In genomic region chr3:4754180-4755086, GRCh38 we compare ENCODE assay signal across 9 cellular contexts.
A peak's percentile ranks its signal among the peaks of the same experiment; 100 is the strongest.
DNase-seq lines count a peak whose midpoint lies in the region; ATAC-seq and TF ChIP-seq lines count a peak whose summit lies in the region.
"Had no signal": no experiment of that assay in that cellular context is flagged by ENCODE, and none has a peak within 500 bp of the region (broad histone marks: within the 10 kb centered on the region; RNA-seq: fewer than 3 reads in every experiment).

No MANE protein-coding gene starts in this region.

- H3K27ac Mint-ChIP-seq in activated naive CD8-positive, alpha-beta T cell treated with anti-CD3 and anti-CD28 coated beads, Interleukin-2, amount 50 U/mL, for 24 hours = no peak overlapping the region

- no peaks in the 10 kb centered on the region for H3K9me3 Mint-ChIP-seq in activated naive CD8-positive, alpha-beta T cell treated with anti-CD3 and anti-CD28 coated beads, Interleukin-2, amount 50 U/mL, for 24 hours

- H3K9me3 ChIP-seq in tibial artery = no peaks in the 10 kb centered on the region

- H3K36me3 ChIP-seq in GM06990 (ENCODE audit: control insufficient read depth, insufficient read depth, low read length) (no peaks in the 10 kb centered on the region), tibial artery (peaks cover 0 to 38% (median 7%) of the 10 kb centered on the region in 3 donors)

- no peaks in the 10 kb centered on the region for H3K27me3 ChIP-seq in GM06990 (replicated peaks; ENCODE audit: control insufficient read depth, insufficient read depth, low read length)
- no peaks in the 10 kb centered on the region for H3K27me3 ChIP-seq in tibial artery
- H3K27me3 ChIP-seq: BLaER1 treated with 17β-estradiol and CSF1 and Interleukin-3, amounts not matched to agents 10 nM and 100 nM had no signal

- H3K4me1 ChIP-seq in tibial artery = peaks cover 0 to 44% (median 32%) of the 10 kb centered on the region in 4 donors

- TF ChIP-seq CTCF in GM06990 (IDR thresholded peaks at IDR 0.05; ENCODE audit: insufficient read depth, low read length, poor library complexity, severe bottlenecking) = no peak
- TF ChIP-seq CTCF in tibial artery (IDR thresholded peaks at IDR 0.05) = no peak

- H3K4me3 Mint-ChIP-seq in activated naive CD8-positive, alpha-beta T cell treated with anti-CD3 and anti-CD28 coated beads, Interleukin-2, amount 50 U/mL, for 24 hours = no peak overlapping the region

- DNase-seq in GM06990 (ENCODE audit: extremely low read depth, insufficient read length) (peak; percentile 74), tibial artery (no peak), medulla oblongata (ENCODE audit: extremely low spot score) (no peak), putamen (ENCODE audit: low spot score) (no peak), NCI-H1092 treated with DMSO at 0.1 percent for 48 hours (lab: John Stamatoyannopoulos, UW) (no peak)
- DNase-seq in activated naive CD8-positive, alpha-beta T cell treated with anti-CD3 and anti-CD28 coated beads, Interleukin-2, amount 50 U/mL, for 24 hours = no peak

- H3K27ac ChIP-seq in tibial artery = no peak overlapping the region
- H3K27ac ChIP-seq: BLaER1 treated with 17β-estradiol and CSF1 and Interleukin-3, amounts not matched to agents 10 nM and 100 nM had no signal

- intact Hi-C loops in tibial artery (cut with DNase I; ENCODE audit: low total_unique reads) = no loop called here

- no peaks in the 10 kb centered on the region for H3K27me3 Mint-ChIP-seq in activated naive CD8-positive, alpha-beta T cell treated with anti-CD3 and anti-CD28 coated beads, Interleukin-2, amount 50 U/mL, for 24 hours

- H3K36me3 Mint-ChIP-seq in activated naive CD8-positive, alpha-beta T cell treated with anti-CD3 and anti-CD28 coated beads, Interleukin-2, amount 50 U/mL, for 24 hours (ENCODE audit: low read depth) = peaks cover 54% of the 10 kb centered on the region

- peaks cover 47% of the 10 kb centered on the region for H3K4me1 Mint-ChIP-seq in activated naive CD8-positive, alpha-beta T cell treated with anti-CD3 and anti-CD28 coated beads, Interleukin-2, amount 50 U/mL, for 24 hours

- ATAC-seq in GM19395 (IDR thresholded peaks at IDR 0.05; ENCODE audit: unreplicated experiment) (peak; percentile 73), HG03064 (IDR thresholded peaks at IDR 0.05; ENCODE audit: low read depth, unreplicated experiment) (peak; percentile 81)
- ATAC-seq in activated naive CD8-positive, alpha-beta T cell treated with anti-CD3 and anti-CD28 coated beads, Interleukin-2, amount 50 U/mL, for 24 hours = peak; percentile 53

- no peak overlapping the region for H3K4me3 ChIP-seq in GM06990 (replicated peaks; ENCODE audit: low read depth, low read length)
- no peak overlapping the region for H3K4me3 ChIP-seq in tibial artery
- H3K4me3 ChIP-seq: BLaER1 treated with 17β-estradiol and CSF1 and Interleukin-3, amounts not matched to agents 10 nM and 100 nM had no signal
